ENCODE assay signal across 32 cellular contexts in genomic region chr20:12911372-12911771, GRCh38.
"Had no signal": no experiment of that assay in that cellular context is flagged by ENCODE, and none has a peak within 500 bp of the region (broad histone marks: within the 10 kb centered on the region; RNA-seq: fewer than 3 reads in every experiment).

No MANE protein-coding gene starts in this region.

- H3K4me3 ChIP-seq: neural progenitor cell, ovary, psoas muscle, skin epidermis, smooth muscle cell, spleen, suprapubic skin, testis, tibial artery, transverse colon, upper lobe of left lung, vagina had no signal

- FAIRE-seq: urothelium cell line had no signal

- H3K9ac ChIP-seq: neural progenitor cell, parathyroid adenoma had no signal

- H2AFZ ChIP-seq: neural progenitor cell, parathyroid adenoma had no signal

- H3K27ac Mint-ChIP-seq: naive thymus-derived CD4-positive, alpha-beta T cell; natural killer cell; neural progenitor cell; progenitor cell of endocrine pancreas; stimulated activated memory B cell treated with anti-CD40 and anti-IgM and Interleukin-4, amounts not matched to agents 10 μg/mL and 1 μg/mL and 100 μg/mL, for 72 hours; stimulated activated naive CD8-positive, alpha-beta T cell treated with anti-CD3 and anti-CD28 coated beads, Interleukin-15, amount 100 ng/mL, for 72 hours had no signal

- H3K9me3 Mint-ChIP-seq: natural killer cell; nephron; neural progenitor cell; stimulated activated memory B cell treated with anti-CD40 and anti-IgM and Interleukin-4, amounts not matched to agents 10 μg/mL and 1 μg/mL and 100 μg/mL, for 72 hours; stimulated activated naive CD8-positive, alpha-beta T cell treated with anti-CD3 and anti-CD28 coated beads, Interleukin-15, amount 100 ng/mL, for 72 hours had no signal

- H3K4me1 Mint-ChIP-seq: naive thymus-derived CD4-positive, alpha-beta T cell; natural killer cell; stimulated activated memory B cell treated with anti-CD40 and anti-IgM and Interleukin-4, amounts not matched to agents 10 μg/mL and 1 μg/mL and 100 μg/mL, for 72 hours; stimulated activated naive CD8-positive, alpha-beta T cell treated with anti-CD3 and anti-CD28 coated beads, Interleukin-15, amount 100 ng/mL, for 72 hours had no signal

- H3K27ac ChIP-seq: neural progenitor cell, ovary, parathyroid adenoma, psoas muscle, skin epidermis, spleen, suprapubic skin, testis, tibial artery, transverse colon, upper lobe of left lung, vagina had no signal

- H3K36me3 Mint-ChIP-seq: naive thymus-derived CD4-positive, alpha-beta T cell; natural killer cell; neural progenitor cell; stimulated activated memory B cell treated with anti-CD40 and anti-IgM and Interleukin-4, amounts not matched to agents 10 μg/mL and 1 μg/mL and 100 μg/mL, for 72 hours had no signal

- H3K4me2 ChIP-seq: neural progenitor cell, smooth muscle cell had no signal

- H3K27me3 Mint-ChIP-seq: progenitor cell of endocrine pancreas; stimulated activated memory B cell treated with anti-CD40 and anti-IgM and Interleukin-4, amounts not matched to agents 10 μg/mL and 1 μg/mL and 100 μg/mL, for 72 hours had no signal

- H3K36me3 ChIP-seq: neural progenitor cell, ovary, spleen, suprapubic skin, tibial artery, transverse colon, upper lobe of left lung, vagina had no signal

- H3K27me3 ChIP-seq: neural progenitor cell, ovary, spleen, suprapubic skin, testis, tibial artery, transverse colon, upper lobe of left lung, vagina had no signal

- H3K4me1 ChIP-seq: psoas muscle, spleen, suprapubic skin, testis, tibial artery, transverse colon, vagina had no signal

- DNase-seq: naive thymus-derived CD4-positive, alpha-beta T cell; natural killer cell; occipital lobe; ovary; posterior cingulate gyrus; psoas muscle; right cardiac atrium; spleen; stimulated activated CD4-positive, alpha-beta T cell treated with anti-CD3 and anti-CD28 coated beads, Interleukin-12 subunit alpha, Interleukin-12 subunit beta, amount 100 ng/mL, for 4 hours; stimulated activated CD4-positive, alpha-beta T cell treated with anti-CD3 and anti-CD28 coated beads, Interleukin-1b, Interleukin-23, amount 100 ng/mL, for 48 hours; stimulated activated CD4-positive, alpha-beta T cell treated with anti-CD3 and anti-CD28 coated beads, Interleukin-4, amount 100 ng/mL, for 1 hour; stimulated activated CD4-positive, alpha-beta T cell treated with anti-CD3 and anti-CD28 coated beads, Interleukin-4, amount 100 ng/mL, for 4 hours; stimulated activated CD8-positive, alpha-beta memory T cell treated with anti-CD3 and anti-CD28 coated beads, Interleukin-4, amount 100 ng/mL, for 48 hours; stimulated activated naive CD4-positive, alpha-beta T cell; stimulated activated naive CD8-positive, alpha-beta T cell treated with anti-CD3 and anti-CD28 coated beads, Interleukin-15, amount 100 ng/mL, for 72 hours; stimulated activated naive CD8-positive, alpha-beta T cell treated with anti-CD3 and anti-CD28 coated beads, Interleukin-15, Interleukin-2, amounts not matched to agents 100 U/mL and 50 U/mL, for 24 hours; substantia nigra; testis; tibial artery; transverse colon; upper lobe of left lung had no signal

- H3K79me2 ChIP-seq: parathyroid adenoma had no signal

- H3K9me3 ChIP-seq: ovary, psoas muscle, spleen, suprapubic skin, testis, tibial artery, transverse colon, upper lobe of left lung, vagina had no signal

- ATAC-seq: naive thymus-derived CD4-positive, alpha-beta T cell; natural killer cell; psoas muscle; right cardiac atrium; sciatic nerve; stimulated activated memory B cell treated with anti-CD40 and anti-IgM and Interleukin-4, amounts not matched to agents 10 μg/mL and 1 μg/mL and 100 μg/mL, for 72 hours; stimulated activated naive CD8-positive, alpha-beta T cell treated with anti-CD3 and anti-CD28 coated beads, Interleukin-15, amount 100 ng/mL, for 72 hours; stimulated activated naive CD8-positive, alpha-beta T cell treated with anti-CD3 and anti-CD28 coated beads, Interleukin-15, Interleukin-2, amounts not matched to agents 100 U/mL and 50 U/mL, for 24 hours had no signal

- H3K4me3 Mint-ChIP-seq: naive thymus-derived CD4-positive, alpha-beta T cell; natural killer cell; nephron; neural progenitor cell; stimulated activated memory B cell treated with anti-CD40 and anti-IgM and Interleukin-4, amounts not matched to agents 10 μg/mL and 1 μg/mL and 100 μg/mL, for 72 hours; stimulated activated naive CD8-positive, alpha-beta T cell treated with anti-CD3 and anti-CD28 coated beads, Interleukin-15, amount 100 ng/mL, for 72 hours had no signal
